In genomic region chr2:97113882-97114255, GRCh38 we compare ENCODE assay signal across 8 cellular contexts. TPM values are rescaled to one million over a fixed set of nuclear protein-coding genes. Genes with fewer than 3 reads are reported as not detected.
A peak's percentile ranks its signal among the peaks of the same experiment; 100 is the strongest.
DNase-seq lines count a peak whose midpoint lies in the region; ATAC-seq, FAIRE-seq and TF ChIP-seq lines count a peak whose summit lies in the region.
"Not testable (repeated sequence)": the region's sequence is repeated elsewhere in the genome, so short reads cannot be mapped to it uniquely, and the experiment has no call there.

No MANE protein-coding gene starts in this region.

- H2BK15ac ChIP-seq in H1 (ENCODE audit: low read length) = not testable (repeated sequence)

- POLR2A ChIA-PET in Panc1 (lab: Charles Lee); H1 (lab: Charles Lee; ENCODE audit: partially characterized antibody): not testable (repeated sequence)

- H3K4ac ChIP-seq in H1 (replicated peaks; ENCODE audit: insufficient read length, low read depth, low read length) = not testable (repeated sequence)

- peak overlapping the region; percentile 98 for H3K27ac Mint-ChIP-seq in activated naive CD4-positive, alpha-beta T cell treated with anti-CD3 and anti-CD28 coated beads, Interleukin-2, amount 50 U/mL, for 24 hours
- H3K27ac Mint-ChIP-seq in natural killer cell treated with Interleukin-12 subunit alpha and Interleukin-12 subunit beta and Interleukin-15 and Interleukin-18, amount 100 ng/mL, for 72 hours = peak overlapping the region; percentile 95 to 97
- peak overlapping the region; percentile 98 for H3K27ac Mint-ChIP-seq in stimulated activated memory B cell treated with anti-CD40 and anti-IgM and Interleukin-4, amounts not matched to agents 10 μg/mL and 1 μg/mL and 100 μg/mL, for 72 hours

- ATAC-seq in Panc1 = peak; percentile 15; the same call in 1 of the 2 replicates
- peak; percentile 29 to 34 for ATAC-seq in natural killer cell treated with Interleukin-12 subunit alpha and Interleukin-12 subunit beta and Interleukin-15 and Interleukin-18, amount 100 ng/mL, for 72 hours
- ATAC-seq in stimulated activated memory B cell treated with anti-CD40 and anti-IgM and Interleukin-4, amounts not matched to agents 10 μg/mL and 1 μg/mL and 100 μg/mL, for 72 hours = peak; percentile 61

- WGBS in H1 (ENCODE audit: extremely low coverage in 1 of 2, insufficient coverage in 1 of 2, insufficient read length in 1 of 2, insufficient replicate concordance in 2 of 2, low coverage in 1 of 2, low lambda C conversion rate in 2 of 2, missing lambda C conversion rate in 1 of 2), 2 experiments = 3% methylated on average over 11 of the region's 18 CpGs; no CpG with 5 or more reads in 1 of the 2 experiments

- not testable (repeated sequence) for H3K27me3 ChIP-seq in H7 (ENCODE audit: control insufficient read depth, insufficient read depth, low read length); Panc1 (ENCODE audit: control insufficient read depth, insufficient read depth, low read length); H1 (replicated peaks in 1 of 4; ENCODE audit: control insufficient read depth in 3 of 4, extremely low read depth in 1 of 4, insufficient read depth in 3 of 4, low read length in 3 of 4); iPS-15b (ENCODE audit: control insufficient read depth, insufficient read depth, low read length)

- not testable (repeated sequence) for H3K23ac ChIP-seq in H1 (ENCODE audit: insufficient read length)

- in situ Hi-C loops in Panc1 (cut with HindIII; ENCODE audit: low pct_unique_long_range_greater_than_20kb, low sequenced_read_pairs) = not testable (repeated sequence)

- peak overlapping the region; percentile 99 for H3K4me3 Mint-ChIP-seq in activated naive CD4-positive, alpha-beta T cell treated with anti-CD3 and anti-CD28 coated beads, Interleukin-2, amount 50 U/mL, for 24 hours
- H3K4me3 Mint-ChIP-seq in natural killer cell treated with Interleukin-12 subunit alpha and Interleukin-12 subunit beta and Interleukin-15 and Interleukin-18, amount 100 ng/mL, for 72 hours = peak overlapping the region; percentile 100
- H3K4me3 Mint-ChIP-seq in stimulated activated memory B cell treated with anti-CD40 and anti-IgM and Interleukin-4, amounts not matched to agents 10 μg/mL and 1 μg/mL and 100 μg/mL, for 72 hours = peak overlapping the region; percentile 99

- not testable (repeated sequence) for TF ChIP-seq POLR2A in H1 (IDR thresholded peaks at IDR 0.05; ENCODE audit: control extremely low read depth in 1 of 2, low read depth in 2 of 2, low read length in 2 of 2)

- not testable (repeated sequence) for H2BK20ac ChIP-seq in H1 (ENCODE audit: low read length)

- H3K4me1 ChIP-seq in Panc1 (ENCODE audit: control insufficient read depth, insufficient read depth, low read length); H1 (replicated peaks in 1 of 4; ENCODE audit: control insufficient read depth in 3 of 4, insufficient read depth in 4 of 4, low read length in 3 of 4); iPS-15b (ENCODE audit: control insufficient read depth, insufficient read depth, low read length): not testable (repeated sequence)

- peak overlapping the region; percentile 33 to 84 for H3K4me2 ChIP-seq in H1 (ENCODE audit: insufficient read depth in 1 of 2, low read depth in 2 of 2, low read length in 2 of 2)

- not testable (repeated sequence) for H4K8ac ChIP-seq in H1 (ENCODE audit: extremely low read depth, insufficient read depth, low read length)

- H4K5ac ChIP-seq in H1 (ENCODE audit: insufficient read length, low read depth, low read length) = not testable (repeated sequence)

- not testable (repeated sequence) for H2BK5ac ChIP-seq in H1 (ENCODE audit: low read depth, low read length)

- H2BK12ac ChIP-seq in H1 (ENCODE audit: low read depth, low read length) = not testable (repeated sequence)

- not testable (repeated sequence) for H3K4me1 Mint-ChIP-seq in activated naive CD4-positive, alpha-beta T cell treated with anti-CD3 and anti-CD28 coated beads, Interleukin-2, amount 50 U/mL, for 24 hours; natural killer cell treated with Interleukin-12 subunit alpha and Interleukin-12 subunit beta and Interleukin-15 and Interleukin-18, amount 100 ng/mL, for 72 hours (ENCODE audit: low read depth in 2 of 2); stimulated activated memory B cell treated with anti-CD40 and anti-IgM and Interleukin-4, amounts not matched to agents 10 μg/mL and 1 μg/mL and 100 μg/mL, for 72 hours

- H3K27ac ChIP-seq in Panc1 (ENCODE audit: low read length) = peak overlapping the region; percentile 79
- not testable (repeated sequence) for H3K27ac ChIP-seq in H1 (ENCODE audit: low read depth, low read length)

- H4K20me1 ChIP-seq in H1 (replicated peaks in 1 of 2; ENCODE audit: control insufficient read depth in 1 of 2, insufficient read depth in 2 of 2, low read length in 2 of 2) = not testable (repeated sequence)

- H2AFZ ChIP-seq in H1 (ENCODE audit: low read length) = peak overlapping the region; percentile 98; the same call in 1 of the 2 replicates

- not testable (repeated sequence) for TF ChIP-seq EP300 in H1 (IDR thresholded peaks at IDR 0.05; ENCODE audit: borderline replicate concordance in 1 of 2, low read depth in 2 of 2, low read length in 2 of 2)

- not testable (repeated sequence) for TF ChIP-seq RAD21 in H1 (IDR thresholded peaks at IDR 0.05 in 1 of 2, conservative IDR thresholded peaks at IDR 0.05 in 1 of 2; ENCODE audit: low read depth in 2 of 2, low read length in 2 of 2)

- H3K36me3 ChIP-seq in H7 (replicated peaks; ENCODE audit: control insufficient read depth, insufficient read depth, low read length); Panc1 (ENCODE audit: control insufficient read depth, insufficient read depth, low read length); H1 (ENCODE audit: control insufficient read depth in 2 of 4, insufficient read depth in 4 of 4, low read length in 3 of 4); iPS-15b (ENCODE audit: control insufficient read depth, insufficient read depth, low read length): not testable (repeated sequence)

- not testable (repeated sequence) for H3K9me3 Mint-ChIP-seq in activated naive CD4-positive, alpha-beta T cell treated with anti-CD3 and anti-CD28 coated beads, Interleukin-2, amount 50 U/mL, for 24 hours; natural killer cell treated with Interleukin-12 subunit alpha and Interleukin-12 subunit beta and Interleukin-15 and Interleukin-18, amount 100 ng/mL, for 72 hours; stimulated activated memory B cell treated with anti-CD40 and anti-IgM and Interleukin-4, amounts not matched to agents 10 μg/mL and 1 μg/mL and 100 μg/mL, for 72 hours

- H3K4me3 ChIP-seq in AG09309 (ENCODE audit: control insufficient read depth, low read depth, low read length) (peak overlapping the region; percentile 68), H7 (ENCODE audit: insufficient read depth, low read depth, low read length) (peak overlapping the region; percentile 68), Panc1 (ENCODE audit: low read depth in 2 of 2, low read length in 2 of 2) (peak overlapping the region; percentile 63 to 69), H1 (ENCODE audit: extremely low read depth in 1 of 4, insufficient read depth in 2 of 4, low read depth in 3 of 4, low read length in 4 of 4) (peak overlapping the region; percentile 52 to 87 (median 61)), iPS-15b (ENCODE audit: low read depth, low read length) (peak overlapping the region; percentile 69)

- H3K36me3 Mint-ChIP-seq in activated naive CD4-positive, alpha-beta T cell treated with anti-CD3 and anti-CD28 coated beads, Interleukin-2, amount 50 U/mL, for 24 hours; natural killer cell treated with Interleukin-12 subunit alpha and Interleukin-12 subunit beta and Interleukin-15 and Interleukin-18, amount 100 ng/mL, for 72 hours; stimulated activated memory B cell treated with anti-CD40 and anti-IgM and Interleukin-4, amounts not matched to agents 10 μg/mL and 1 μg/mL and 100 μg/mL, for 72 hours: not testable (repeated sequence)

- not testable (repeated sequence) for TF ChIP-seq CTCF in AG09309 (IDR thresholded peaks at IDR 0.05; ENCODE audit: control insufficient read depth, insufficient read depth, low read depth, low read length, missing control alignments); Panc1 (IDR thresholded peaks at IDR 0.05); H1 (IDR thresholded peaks at IDR 0.05; ENCODE audit: control extremely low read depth in 1 of 3, insufficient read depth in 1 of 3, low read depth in 1 of 3, low read length in 3 of 3)

- not testable (repeated sequence) for FAIRE-seq in H1 (lab: Jason Lieb, UNC)

- H3K79me2 ChIP-seq in H1 (ENCODE audit: control insufficient read depth in 1 of 2, insufficient read depth in 2 of 2, low read length in 2 of 2) = not testable (repeated sequence)

- DNase-seq in AG09309 (ENCODE audit: low read depth); H7; Panc1 (ENCODE audit: low read depth, low spot score); H1 (ENCODE audit: low read depth in 1 of 2, low spot score in 2 of 2); natural killer cell treated with Interleukin-12 subunit alpha and Interleukin-12 subunit beta and Interleukin-15 and Interleukin-18, amount 100 ng/mL, for 72 hours (ENCODE audit: low spot score): not testable (repeated sequence)

- CTCF ChIA-PET in Panc1 (lab: Charles Lee) = not testable (repeated sequence)
- CTCF ChIA-PET in H1 (lab: Charles Lee; ENCODE audit: partially characterized antibody) = interaction anchor here (0.6 to 2.5 kb wide), 6 partner anchors 15 to 256 kb away, joined by 3 to 13 read pairs (median 8); partner anchors contain the start of gene ANKRD39

- not testable (repeated sequence) for H3K23me2 ChIP-seq in H1 (ENCODE audit: low read depth, low read length)

- not testable (repeated sequence) for H3K79me1 ChIP-seq in H1 (ENCODE audit: low read depth, low read length)

- not testable (repeated sequence) for H3K56ac ChIP-seq in H1 (replicated peaks; ENCODE audit: insufficient read length, low read depth, low read length)

- H3K9ac ChIP-seq in H1 (replicated peaks in 1 of 4; ENCODE audit: extremely low read depth in 1 of 4, low read depth in 3 of 4, low read length in 3 of 4) = peak overlapping the region in 2 of 4 experiments; percentile 8 to 13; a peak in 2 of 7 replicates
- not testable (repeated sequence) for H3K9ac ChIP-seq in iPS-15b (ENCODE audit: low read depth, low read length)

- intact Hi-C loops in Panc1 (cut with micrococcal nuclease; ENCODE audit: unreplicated experiment) = not testable (repeated sequence)

- not testable (repeated sequence) for H3K27me3 Mint-ChIP-seq in activated naive CD4-positive, alpha-beta T cell treated with anti-CD3 and anti-CD28 coated beads, Interleukin-2, amount 50 U/mL, for 24 hours; stimulated activated memory B cell treated with anti-CD40 and anti-IgM and Interleukin-4, amounts not matched to agents 10 μg/mL and 1 μg/mL and 100 μg/mL, for 72 hours
- peaks cover 13 to 19% of the 10 kb centered on the region in 2 donors for H3K27me3 Mint-ChIP-seq in natural killer cell treated with Interleukin-12 subunit alpha and Interleukin-12 subunit beta and Interleukin-15 and Interleukin-18, amount 100 ng/mL, for 72 hours

- H4K91ac ChIP-seq in H1 (replicated peaks; ENCODE audit: insufficient read length, low read length) = not testable (repeated sequence)

- H3K14ac ChIP-seq in H1 (ENCODE audit: insufficient read length) = not testable (repeated sequence)

- not testable (repeated sequence) for BruUV-seq in Panc1 (replicated peaks; lab: Mats Ljungman, UMichigan)

- H2AK5ac ChIP-seq in H1 (ENCODE audit: low read depth, low read length) = not testable (repeated sequence)

- not testable (repeated sequence) for H3K18ac ChIP-seq in H1 (ENCODE audit: extremely low read depth, low read length)

- not testable (repeated sequence) for H3K9me3 ChIP-seq in Panc1 (ENCODE audit: control insufficient read depth, insufficient read depth, low read depth, low read length); H1 (ENCODE audit: insufficient read depth in 2 of 2, low read depth in 1 of 2, low read length in 1 of 2); iPS-15b (ENCODE audit: control insufficient read depth, insufficient read depth, low read length)

- not testable (repeated sequence) for H2BK120ac ChIP-seq in H1 (replicated peaks; ENCODE audit: low read depth, low read length)

RNA-seq across cellular contexts. Expression of gene ANKRD36, which starts 0.9 kb away (rescaled TPM):
- 2.8 and 6.2 TPM in 2 replicates for total RNA-seq in H7 (2014; rRNA removed; shearing (Covaris generic))
- total RNA-seq in Panc1 (2021; ENCODE audit: unreplicated experiment) = 17.6 TPM
- 2.4 TPM for polyA plus RNA-seq in Panc1 (2012; ENCODE audit: insufficient read length)
- total RNA-seq in H1 (2021; fragmentation: NEBNext Ultra II Directional; extraction: Animal tissue kit (Norgen Biotek cat#: 25700)) = 10.7 and 12.3 TPM in 2 replicates
- 2.7 and 3.5 TPM in 2 replicates for polyA plus RNA-seq in H1 (2011; rRNA removed)
- polyA plus RNA-seq in H1 (2011; cell fraction: cytosol; rRNA removed) = 2.5 TPM
- 15.7 TPM for polyA plus RNA-seq in H1 (2011; cell fraction: nucleus; rRNA removed)
- 3.3 to 4.2 TPM (median 3.7 TPM) in 4 replicates for polyA plus RNA-seq in H1 (2012, experiment 1 of 2)
- 0.94 TPM for polyA plus RNA-seq in H1 (2012, experiment 2 of 2)
- polyA plus RNA-seq in H1 (2013, experiment 1 of 2) = 5.4 TPM
- polyA plus RNA-seq in H1 (2013, experiment 2 of 2) = 3.6 TPM
- polyA minus RNA-seq in H1 (2011; rRNA and poly(A)+ RNA removed) = 33.8 and 48.5 TPM in 2 replicates
- polyA minus RNA-seq in H1 (2011; cell fraction: cytosol; rRNA and poly(A)+ RNA removed) = 7.2 TPM
- 132 TPM for polyA minus RNA-seq in H1 (2011; cell fraction: nucleus; rRNA and poly(A)+ RNA removed)
- total RNA-seq in natural killer cell treated with Interleukin-12 subunit alpha and Interleukin-12 subunit beta and Interleukin-15 and Interleukin-18, amount 100 ng/mL, for 72 hours = 10 to 100 TPM; 28.5 to 71.0 TPM

RNA-seq across cellular contexts. Expression of gene FAHD2B, which starts 19.2 kb away (rescaled TPM):
- 25.5 and 33.0 TPM in 2 replicates for total RNA-seq in H7 (2014; rRNA removed; shearing (Covaris generic))
- 15.4 TPM for total RNA-seq in Panc1 (2021; ENCODE audit: unreplicated experiment)
- 14.7 TPM for polyA plus RNA-seq in Panc1 (2012; ENCODE audit: insufficient read length)
- total RNA-seq in H1 (2021; fragmentation: NEBNext Ultra II Directional; extraction: Animal tissue kit (Norgen Biotek cat#: 25700)) = 36.9 and 39.4 TPM in 2 replicates
- polyA plus RNA-seq in H1 (2011; rRNA removed) = 23.5 and 27.5 TPM in 2 replicates
- polyA plus RNA-seq in H1 (2011; cell fraction: cytosol; rRNA removed) = 34.3 TPM
- 54.4 TPM for polyA plus RNA-seq in H1 (2011; cell fraction: nucleus; rRNA removed)
- polyA plus RNA-seq in H1 (2012, experiment 1 of 2) = 24.0 to 38.8 TPM (median 36.0 TPM) in 4 replicates
- polyA plus RNA-seq in H1 (2012, experiment 2 of 2) = 35.1 TPM
- 22.1 TPM for polyA plus RNA-seq in H1 (2013, experiment 1 of 2)
- 20.7 TPM for polyA plus RNA-seq in H1 (2013, experiment 2 of 2)
- 30.2 and 38.3 TPM in 2 replicates for polyA minus RNA-seq in H1 (2011; rRNA and poly(A)+ RNA removed)
- polyA minus RNA-seq in H1 (2011; cell fraction: cytosol; rRNA and poly(A)+ RNA removed) = 21.7 TPM
- 35.7 TPM for polyA minus RNA-seq in H1 (2011; cell fraction: nucleus; rRNA and poly(A)+ RNA removed)
- 10 to 100 TPM; 14.3 to 16.6 TPM for total RNA-seq in natural killer cell treated with Interleukin-12 subunit alpha and Interleukin-12 subunit beta and Interleukin-15 and Interleukin-18, amount 100 ng/mL, for 72 hours
